31 cellular contexts compared by ENCODE assay signal in the genomic region with DNA sequence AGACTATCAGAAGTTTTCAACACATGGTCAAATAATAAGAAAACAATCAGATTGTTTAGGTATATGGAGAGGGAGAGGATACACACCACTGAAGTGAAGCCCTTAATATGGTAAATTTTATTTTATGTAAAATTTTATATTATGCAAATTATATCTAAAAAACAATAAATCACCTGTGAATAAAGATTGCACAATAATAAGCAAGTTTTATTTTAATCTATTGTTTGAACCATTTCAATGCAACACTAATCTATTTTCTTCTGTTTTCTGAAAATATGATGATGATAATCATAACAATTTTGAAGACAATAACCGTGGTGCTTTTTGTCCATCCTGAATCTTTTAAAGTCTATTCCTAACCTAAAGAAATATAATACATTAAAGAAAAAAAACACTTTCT.
DNase-seq lines count a peak whose midpoint lies in the region; ATAC-seq, FAIRE-seq and TF ChIP-seq lines count a peak whose summit lies in the region.
"Had no signal": no experiment of that assay in that cellular context is flagged by ENCODE, and none has a peak within 500 bp of the region (broad histone marks: within the 10 kb centered on the region; RNA-seq: fewer than 3 reads in every experiment).

No MANE protein-coding gene starts in this region.

- H2BK5ac ChIP-seq in IMR-90 (ENCODE audit: low read depth, low read length, poor library complexity, severe bottlenecking) = no peak overlapping the region

- CTCF ChIA-PET in IMR-90 (lab: Yijun Ruan, JAX) = no interaction called here
- CTCF ChIA-PET in K562 (lab: Yijun Ruan, JAX; ENCODE audit: low intra/inter-chr PET ratio) = no interaction called here

- H3K27ac ChIP-seq in IMR-90 (ENCODE audit: insufficient read depth, low read length) (no peak overlapping the region), K562 (ENCODE audit: extremely low read depth, low read depth, low read length) (no peak overlapping the region)
- H3K27ac ChIP-seq: 22Rv1; A549; BLaER1; BLaER1 treated with 17β-estradiol and CSF1 and Interleukin-3, amounts not matched to agents 10 nM and 100 nM; C4-2B had no signal

- no peak overlapping the region for H4K8ac ChIP-seq in IMR-90 (ENCODE audit: low read depth in 2 of 2, low read length in 2 of 2)

- no peak overlapping the region for H3K4me2 ChIP-seq in IMR-90 (ENCODE audit: low read depth, low read length)
- H3K4me2 ChIP-seq in K562 (ENCODE audit: insufficient read depth, low read length) = no peak overlapping the region
- H3K4me2 ChIP-seq: A549; BLaER1; BLaER1 treated with 17β-estradiol and CSF1 and Interleukin-3, amounts not matched to agents 10 nM and 100 nM had no signal

- H2BK20ac ChIP-seq in IMR-90 (ENCODE audit: low read depth, low read length) = no peak overlapping the region

- no peak overlapping the region for H2AFZ ChIP-seq in IMR-90 (replicated peaks; ENCODE audit: low read length, poor library complexity)
- no peak overlapping the region for H2AFZ ChIP-seq in K562 (ENCODE audit: low read depth, low read length)

- H4K91ac ChIP-seq in IMR-90 (ENCODE audit: insufficient read depth, low read depth, low read length) = no peak overlapping the region

- H3K4me1 ChIP-seq in IMR-90 (ENCODE audit: control insufficient read depth, insufficient read depth, low read length) (no peaks in the 10 kb centered on the region), K562 (replicated peaks in 1 of 2; ENCODE audit: control insufficient read depth in 2 of 2, insufficient read depth in 2 of 2, low read length in 2 of 2) (no peaks in the 10 kb centered on the region)
- H3K4me1 ChIP-seq: A549, BE2C, Caco-2 had no signal

- H2BK15ac ChIP-seq in IMR-90 (ENCODE audit: low read depth, low read length) = no peak overlapping the region

- no peaks in the 10 kb centered on the region for H4K20me1 ChIP-seq in IMR-90 (ENCODE audit: insufficient read depth, low read length)
- H4K20me1 ChIP-seq in K562 (replicated peaks; ENCODE audit: control insufficient read depth, insufficient read depth, low read length) = no peaks in the 10 kb centered on the region
- H4K20me1 ChIP-seq: BLaER1; BLaER1 treated with 17β-estradiol and CSF1 and Interleukin-3, amounts not matched to agents 10 nM and 100 nM had no signal

- no peaks in the 10 kb centered on the region for H3K36me3 ChIP-seq in IMR-90 (ENCODE audit: control insufficient read depth, insufficient read depth, low read length)
- no peaks in the 10 kb centered on the region for H3K36me3 ChIP-seq in K562 (ENCODE audit: control insufficient read depth, insufficient read depth, low read length)
- H3K36me3 ChIP-seq: BE2C; BLaER1; BLaER1 treated with 17β-estradiol and CSF1 and Interleukin-3, amounts not matched to agents 10 nM and 100 nM had no signal

- in situ Hi-C loops in IMR-90 (cut with MboI; ENCODE audit: low sequenced_read_pairs) (no loop called here), K562 (cut with MboI) (no loop called here)

- BruUV-seq in IMR-90 (replicated peaks; lab: Mats Ljungman, UMichigan) (no TSS peak), K562 (replicated peaks; lab: Mats Ljungman, UMichigan) (no TSS peak)

- H3K4ac ChIP-seq in IMR-90 (ENCODE audit: low read depth, low read length) = no peak overlapping the region

- no peak for TF ChIP-seq CTCF in IMR-90 (conservative IDR thresholded peaks at IDR 0.05; ENCODE audit: low read depth, low read length)
- no peak for TF ChIP-seq CTCF in K562 (IDR thresholded peaks at IDR 0.05 in 2 of 3, conservative IDR thresholded peaks at IDR 0.05 in 1 of 3; ENCODE audit: insufficient read depth in 2 of 3, low read depth in 1 of 3, low read length in 3 of 3)

- H4K5ac ChIP-seq in IMR-90 (ENCODE audit: low read depth, low read length) = no peak overlapping the region

- no peak overlapping the region for H3K18ac ChIP-seq in IMR-90 (ENCODE audit: low read depth, low read length)

- WGBS in IMR-90 (ENCODE audit: extremely low coverage in 2 of 2, insufficient read length in 1 of 2), 2 experiments = no CpG with 5 or more reads among the region's 1 CpG
- 0% methylated on average over 1 of the region's 1 CpG for WGBS in K562 (ENCODE audit: insufficient coverage, low coverage, missing lambda C conversion rate)

- H3K4me3 ChIP-seq in IMR-90 (ENCODE audit: insufficient read depth, low read depth, low read length) (no peak overlapping the region), K562 (no peak overlapping the region)
- H3K4me3 ChIP-seq: A549; BLaER1; BLaER1 treated with 17β-estradiol and CSF1 and Interleukin-3, amounts not matched to agents 10 nM and 100 nM had no signal

- no peaks in the 10 kb centered on the region for H3K79me2 ChIP-seq in K562 (ENCODE audit: control insufficient read depth, insufficient read depth, low read length)

- H3K9me1 ChIP-seq in IMR-90 (ENCODE audit: insufficient read depth, low read length) = no peaks in the 10 kb centered on the region
- H3K9me1 ChIP-seq in K562 (ENCODE audit: control insufficient read depth, insufficient read depth, low read length) = no peaks in the 10 kb centered on the region

- no peak overlapping the region for H3K14ac ChIP-seq in IMR-90 (replicated peaks; ENCODE audit: low read depth, low read length)

- no peak overlapping the region for H3K9ac ChIP-seq in IMR-90 (ENCODE audit: low read depth, low read length)
- H3K9ac ChIP-seq in K562 (ENCODE audit: insufficient read depth in 1 of 2, low read depth in 2 of 2, low read length in 2 of 2) = no peak overlapping the region
- H3K9ac ChIP-seq: BLaER1; BLaER1 treated with 17β-estradiol and CSF1 and Interleukin-3, amounts not matched to agents 10 nM and 100 nM had no signal

- H3K79me1 ChIP-seq in IMR-90 (ENCODE audit: low read depth in 1 of 2, low read length in 2 of 2) = no peaks in the 10 kb centered on the region

- H3K9me3 ChIP-seq in IMR-90 (ENCODE audit: control insufficient read depth, insufficient read depth, low read length) (no peaks in the 10 kb centered on the region), K562 (replicated peaks; ENCODE audit: control insufficient read depth, insufficient read depth, low read depth, low read length) (no peaks in the 10 kb centered on the region)
- H3K9me3 ChIP-seq: A549; BLaER1; BLaER1 treated with 17β-estradiol and CSF1 and Interleukin-3, amounts not matched to agents 10 nM and 100 nM; Caco-2 had no signal

- H3K27me3 ChIP-seq in IMR-90 (ENCODE audit: control insufficient read depth, insufficient read depth, low read length) (no peaks in the 10 kb centered on the region), K562 (ENCODE audit: control insufficient read depth in 2 of 2, insufficient read depth in 2 of 2, low read length in 2 of 2) (no peaks in the 10 kb centered on the region)
- H3K27me3 ChIP-seq: BE2C; BLaER1; BLaER1 treated with 17β-estradiol and CSF1 and Interleukin-3, amounts not matched to agents 10 nM and 100 nM had no signal

- FAIRE-seq in K562 (lab: Jason Lieb, UNC) = no peak
- FAIRE-seq: A204.1, A549, D721Med had no signal

- intact Hi-C loops in IMR-90 (cut with micrococcal nuclease) (no loop called here), K562 (cut with micrococcal nuclease) (no loop called here)

- POLR2A ChIA-PET in IMR-90 (lab: Charles Lee; ENCODE audit: unreplicated experiment) = no interaction called here
- POLR2A ChIA-PET in K562 (lab: Yijun Ruan, JAX) = no interaction called here

- H2AK5ac ChIP-seq in IMR-90 (ENCODE audit: low read depth, low read length) = no peak overlapping the region

- no peak overlapping the region for H3K23ac ChIP-seq in IMR-90 (ENCODE audit: low read depth, low read length)

- ATAC-seq in IMR-90 (ENCODE audit: low read depth) (no peak), K562 (no peak), HG02588 (IDR thresholded peaks at IDR 0.05; ENCODE audit: unreplicated experiment) (no peak), HG02870 (IDR thresholded peaks at IDR 0.05; ENCODE audit: unreplicated experiment) (no peak)
- ATAC-seq: A549; CD8-positive, alpha-beta T cell had no signal

- TF ChIP-seq POLR2A in IMR-90 (IDR thresholded peaks at IDR 0.05; ENCODE audit: low read depth, low read length) = no peak
- no peak for TF ChIP-seq POLR2A in K562 (conservative IDR thresholded peaks at IDR 0.05)

- DNase-seq in IMR-90 (no peak), K562 (ENCODE audit: extremely low read depth in 1 of 4, low spot score in 3 of 4) (no peak)
- DNase-seq: 8988T; ACHN; AML-193; BE2C; C1 segment of cervical spinal cord; Caco-2; Calu3; CD4-positive, alpha-beta memory T cell; CD4-positive, alpha-beta T cell; CD4-positive, CD25-positive, alpha-beta regulatory T cell; CD8-positive, alpha-beta memory T cell; CD8-positive, alpha-beta T cell; COR-L47; DMS 273 treated with DMSO at 0.1 percent for 48 hours; DMS153; DMS53; DMS79; DMS79 treated with DMSO at 0.1 percent for 48 hours; DND-41; EL had no signal

- no peak for TF ChIP-seq EP300 in K562 (IDR thresholded peaks at IDR 0.05; ENCODE audit: low read length)

- H2AK9ac ChIP-seq in IMR-90 (replicated peaks; ENCODE audit: low read depth, low read length, poor library complexity) = no peak overlapping the region

- H2BK120ac ChIP-seq in IMR-90 (ENCODE audit: low read depth, low read length) = no peak overlapping the region

- H3K56ac ChIP-seq in IMR-90 (ENCODE audit: extremely low read depth, insufficient read depth, low read length) = no peak overlapping the region

- dilution Hi-C loops in IMR-90 (cut with HindIII; ENCODE audit: low sequenced_read_pairs, unreplicated experiment) = no loop called here

- TF ChIP-seq RAD21 in IMR-90 (IDR thresholded peaks at IDR 0.05; ENCODE audit: low read length) = no peak
- TF ChIP-seq RAD21 in K562 (CRISPR knock-in tag; conservative IDR thresholded peaks at IDR 0.05 in 1 of 2, IDR thresholded peaks at IDR 0.05 in 1 of 2) = no peak

TF ChIP-seq in IMR-90, 13 proteins besides CTCF, POLR2A, EP300 and RAD21 (continues in another document):
- TF ChIP-seq MAFK (IDR thresholded peaks at IDR 0.05; ENCODE audit: low read depth, low read length) (no peak), MXI1 (IDR thresholded peaks at IDR 0.05; ENCODE audit: borderline replicate concordance, low read depth, low read length) (no peak), SMC3 (IDR thresholded peaks at IDR 0.05; ENCODE audit: low read depth, low read length) (no peak), MAZ (IDR thresholded peaks at IDR 0.05; ENCODE audit: borderline replicate concordance, low read depth, low read length) (no peak), RFX5 (IDR thresholded peaks at IDR 0.05; ENCODE audit: low read depth, low read length) (no peak), BHLHE40 (IDR thresholded peaks at IDR 0.05; ENCODE audit: low read depth, low read length) (no peak), CHD1 (IDR thresholded peaks at IDR 0.05; ENCODE audit: low read depth, low read length) (no peak)

TF ChIP-seq in K562, 482 proteins besides CTCF, POLR2A, EP300 and RAD21:
- TF ChIP-seq CEBPG (CRISPR knock-in tag; IDR thresholded peaks at IDR 0.05) (no peak), CEBPG (tag; conservative IDR thresholded peaks at IDR 0.05 in 1 of 2, IDR thresholded peaks at IDR 0.05 in 1 of 2) (peak in 1 of 2 experiments; percentile 85; a peak in 2 of 4 replicates), CEBPB (tag; IDR thresholded peaks at IDR 0.05) (peak; percentile 65), NFIC (IDR thresholded peaks at IDR 0.05) (no peak)
TF ChIP-seq in K562: peak in this region for 2.
